Comparison of ENCODE assay signal across 2 cellular contexts in genomic region chr1:101567582-101568189, GRCh38.
TF ChIP-seq lines count a peak whose summit lies in the region.

No MANE protein-coding gene starts in this region.

TF ChIP-seq in Ishikawa, 13 proteins besides CTCF, POLR2A, EP300 and RAD21 (continued from another document):
- TF ChIP-seq TCF12 (IDR thresholded peaks at IDR 0.05; ENCODE audit: low read depth) (no peak), EGR1 (IDR thresholded peaks at IDR 0.05) (no peak), FOXM1 (IDR thresholded peaks at IDR 0.05; ENCODE audit: borderline replicate concordance, low read depth) (no peak), TAF1 (IDR thresholded peaks at IDR 0.05; ENCODE audit: low read depth) (no peak), CEBPB (IDR thresholded peaks at IDR 0.05) (no peak), MAX (IDR thresholded peaks at IDR 0.05) (no peak), CREB1 (IDR thresholded peaks at IDR 0.05; ENCODE audit: low read depth) (no peak)
- TF ChIP-seq, protein P1, sequence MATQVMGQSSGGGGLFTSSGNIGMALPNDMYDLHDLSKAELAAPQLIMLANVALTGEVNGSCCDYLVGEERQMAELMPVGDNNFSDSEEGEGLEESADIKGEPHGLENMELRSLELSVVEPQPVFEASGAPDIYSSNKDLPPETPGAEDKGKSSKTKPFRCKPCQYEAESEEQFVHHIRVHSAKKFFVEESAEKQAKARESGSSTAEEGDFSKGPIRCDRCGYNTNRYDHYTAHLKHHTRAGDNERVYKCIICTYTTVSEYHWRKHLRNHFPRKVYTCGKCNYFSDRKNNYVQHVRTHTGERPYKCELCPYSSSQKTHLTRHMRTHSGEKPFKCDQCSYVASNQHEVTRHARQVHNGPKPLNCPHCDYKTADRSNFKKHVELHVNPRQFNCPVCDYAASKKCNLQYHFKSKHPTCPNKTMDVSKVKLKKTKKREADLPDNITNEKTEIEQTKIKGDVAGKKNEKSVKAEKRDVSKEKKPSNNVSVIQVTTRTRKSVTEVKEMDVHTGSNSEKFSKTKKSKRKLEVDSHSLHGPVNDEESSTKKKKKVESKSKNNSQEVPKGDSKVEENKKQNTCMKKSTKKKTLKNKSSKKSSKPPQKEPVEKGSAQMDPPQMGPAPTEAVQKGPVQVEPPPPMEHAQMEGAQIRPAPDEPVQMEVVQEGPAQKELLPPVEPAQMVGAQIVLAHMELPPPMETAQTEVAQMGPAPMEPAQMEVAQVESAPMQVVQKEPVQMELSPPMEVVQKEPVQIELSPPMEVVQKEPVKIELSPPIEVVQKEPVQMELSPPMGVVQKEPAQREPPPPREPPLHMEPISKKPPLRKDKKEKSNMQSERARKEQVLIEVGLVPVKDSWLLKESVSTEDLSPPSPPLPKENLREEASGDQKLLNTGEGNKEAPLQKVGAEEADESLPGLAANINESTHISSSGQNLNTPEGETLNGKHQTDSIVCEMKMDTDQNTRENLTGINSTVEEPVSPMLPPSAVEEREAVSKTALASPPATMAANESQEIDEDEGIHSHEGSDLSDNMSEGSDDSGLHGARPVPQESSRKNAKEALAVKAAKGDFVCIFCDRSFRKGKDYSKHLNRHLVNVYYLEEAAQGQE (IDR thresholded peaks at IDR 0.05; ENCODE audit: low read depth): no peak
TF ChIP-seq in Ishikawa: peak in this region for 0.

TF ChIP-seq in K562, 482 proteins besides CTCF, POLR2A, EP300 and RAD21 (continued from another document):
- TF ChIP-seq SMC3 (conservative IDR thresholded peaks at IDR 0.05; ENCODE audit: insufficient read depth, low read depth, low read length) (peak; percentile 30; the same call in 1 of the 2 replicates), CBX1 (IDR thresholded peaks at IDR 0.05; ENCODE audit: low read depth) (no peak)
